In genomic region chr22:37409557-37409956, GRCh38 we compare ENCODE assay signal across 18 cellular contexts. TPM values are rescaled to one million over a fixed set of nuclear protein-coding genes. Genes with fewer than 3 reads are reported as not detected.
A peak's percentile ranks its signal among the peaks of the same experiment; 100 is the strongest.
DNase-seq lines count a peak whose midpoint lies in the region; ATAC-seq and TF ChIP-seq lines count a peak whose summit lies in the region.
"Had no signal": no experiment of that assay in that cellular context is flagged by ENCODE, and none has a peak within 500 bp of the region (broad histone marks: within the 10 kb centered on the region; RNA-seq: fewer than 3 reads in every experiment).

No MANE protein-coding gene starts in this region.

- peak; percentile 54 for DNase-seq in NCI-H82 (lab: John Stamatoyannopoulos, UW)
- no peak for DNase-seq in NCI-H82 treated with DMSO at 0.1 percent for 48 hours (lab: John Stamatoyannopoulos, UW; ENCODE audit: unreplicated experiment)
- peak; percentile 79 for DNase-seq in NCI-H69 (lab: John Stamatoyannopoulos, UW)
- no peak for DNase-seq in lower lobe of right lung
- peak; percentile 75 to 84 for DNase-seq in upper lobe of left lung
- DNase-seq in HK-2 (ENCODE audit: unreplicated experiment), result no peak
- DNase-seq in NCI-H510A (lab: John Stamatoyannopoulos, UW), result no peak
- DNase-seq: Caco-2, DMS153, IMR-90, Karpas-422, MM.1S, NCI-H187, PC-3 had no signal

- 59 to 81% methylated on average over 6 to 9 of the region's 9 CpGs for WGBS in upper lobe of left lung, 2 donors

- H3K4me1 ChIP-seq in lower lobe of right lung (peaks cover 20% of the 10 kb centered on the region), upper lobe of left lung (peaks cover 0 to 43% (median 27%) of the 10 kb centered on the region in 4 donors)
- H3K4me1 ChIP-seq: Caco-2, HAP-1 had no signal

- H3K4me3 ChIP-seq in lower lobe of right lung (no peak overlapping the region), upper lobe of left lung (peak overlapping the region in 1 of 4 donors; percentile 22)
- H3K4me3 ChIP-seq: HAP-1 had no signal

- H3K36me3 ChIP-seq in lower lobe of right lung (no peaks in the 10 kb centered on the region), upper lobe of left lung (no peaks in the 10 kb centered on the region)
- H3K36me3 ChIP-seq: HAP-1 had no signal

- peak; percentile 58 to 71 for ATAC-seq in lower lobe of right lung
- peak in 1 of 2 donors; percentile 70 for ATAC-seq in upper lobe of left lung (ENCODE audit: low FRiP score in 2 of 2)
- no peak for ATAC-seq in GM18505 (IDR thresholded peaks at IDR 0.05; ENCODE audit: unreplicated experiment)
- ATAC-seq: PC-3 had no signal

- no peak overlapping the region for H3K27ac ChIP-seq in lower lobe of right lung
- peak overlapping the region in 3 of 4 donors; percentile 45 to 80 (median 59) for H3K27ac ChIP-seq in upper lobe of left lung
- H3K27ac ChIP-seq: RWPE1 had no signal

- intact Hi-C loops in lower lobe of right lung (cut with DNase I), result no loop called here

- H3K9me3 ChIP-seq in lower lobe of right lung (no peaks in the 10 kb centered on the region), upper lobe of left lung (no peaks in the 10 kb centered on the region)
- H3K9me3 ChIP-seq: Caco-2, HAP-1 had no signal

- peaks cover 17% of the 10 kb centered on the region for H3K27me3 ChIP-seq in lower lobe of right lung (ENCODE audit: low read depth)
- H3K27me3 ChIP-seq in upper lobe of left lung, result no peaks in the 10 kb centered on the region

- no peak for TF ChIP-seq POLR2A in upper lobe of left lung (IDR thresholded peaks at IDR 0.05)
- no peak for TF ChIP-seq POLR2A in GM18505 (IDR thresholded peaks at IDR 0.05; ENCODE audit: borderline replicate concordance, extremely low read depth, insufficient read depth, insufficient read length)

- peak in 1 of 4 donors; percentile 6 for TF ChIP-seq EP300 in upper lobe of left lung (IDR thresholded peaks at IDR 0.05)

- TF ChIP-seq CTCF in lower lobe of right lung (IDR thresholded peaks at IDR 0.05) (no peak), upper lobe of left lung (IDR thresholded peaks at IDR 0.05) (no peak)

RNA-seq across cellular contexts. Expression of gene ELFN2, which starts 17.7 kb away (rescaled TPM):
- total RNA-seq in lower lobe of right lung, result 0.89 TPM
- 1 to 10 TPM in 5 of 6 donors, under 1 TPM in 1; 0.37 to 9.1 (median 4.5) TPM for total RNA-seq in upper lobe of left lung
- total RNA-seq: G401 had no signal

Comparison
In these comparisons a context has a peak if more than half of its experiments do, and no peak if none do; other contexts are left out.
1. DNase-seq: peak in NCI-H82 (single experiment), NCI-H69 (single experiment) and upper lobe of left lung (2 of 2); none in NCI-H82 treated with DMSO at 0.1 percent for 48 hours (single experiment), lower lobe of right lung (single experiment), HK-2 (single experiment) and NCI-H510A (single experiment).